In genomic region chr6:104940881-104941693, GRCh38 we compare ENCODE assay signal across 8 cellular contexts. TPM values are rescaled to one million over a fixed set of nuclear protein-coding genes. Genes with fewer than 3 reads are reported as not detected.
DNase-seq lines count a peak whose midpoint lies in the region; ATAC-seq and TF ChIP-seq lines count a peak whose summit lies in the region.
"Had no signal": no experiment of that assay in that cellular context is flagged by ENCODE, and none has a peak within 500 bp of the region (broad histone marks: within the 10 kb centered on the region; RNA-seq: fewer than 3 reads in every experiment).

No MANE protein-coding gene starts in this region.

- H3K9me3 ChIP-seq in neuron (ENCODE audit: low read length): peaks cover 2% of the 10 kb centered on the region

- H3K27me3 ChIP-seq in neuron (ENCODE audit: insufficient read depth, low read length): no peaks in the 10 kb centered on the region

- H3K4me1 ChIP-seq in neuron (ENCODE audit: insufficient read depth, low read length): peaks cover 9% of the 10 kb centered on the region

- peak; percentile 78 for ATAC-seq in GM18858 (IDR thresholded peaks at IDR 0.05; ENCODE audit: unreplicated experiment)
- peak; percentile 83 for ATAC-seq in HG03354 (IDR thresholded peaks at IDR 0.05; ENCODE audit: poor library complexity, severe bottlenecking, unreplicated experiment)
- no peak for ATAC-seq in HG02763 (IDR thresholded peaks at IDR 0.05; ENCODE audit: unreplicated experiment)

- H3K36me3 ChIP-seq in neuron (ENCODE audit: insufficient read depth, low read length): no peaks in the 10 kb centered on the region

- DNase-seq in activated T-cell treated with anti-CD3 and anti-CD28 coated beads for 48 hours (ENCODE audit: low read depth) (peak; percentile 45), fibroblast of the aortic adventitia (ENCODE audit: low read depth) (peak; percentile 35), DMS79 (lab: John Stamatoyannopoulos, UW) (no peak)

- H3K4me3 ChIP-seq in fibroblast of the aortic adventitia (ENCODE audit: low read depth, low read length) (peak overlapping the region; percentile 56), neuron (ENCODE audit: low read length) (peak overlapping the region; percentile 97)

- TF ChIP-seq CTCF in fibroblast of the aortic adventitia (IDR thresholded peaks at IDR 0.05; ENCODE audit: insufficient read depth, low read length): peak; percentile 56

- H2AFZ ChIP-seq in neuron (ENCODE audit: low read depth, low read length): peak overlapping the region; percentile 97

RNA-seq across cellular contexts. Expression of gene LIN28B, which starts 15.8 kb away (rescaled TPM):
- total RNA-seq in fibroblast of the aortic adventitia (ENCODE audit: low replicate concordance): not detected in 2 replicates
- total RNA-seq: T-helper 1 cell treated with Interleukin-12 subunit alpha and Interleukin-12 subunit beta and Interleukin-4 antibody, amounts not matched to agents 30 ng/mL and 1 ng/mL, for 36 hours had no signal
